In the genomic region with DNA sequence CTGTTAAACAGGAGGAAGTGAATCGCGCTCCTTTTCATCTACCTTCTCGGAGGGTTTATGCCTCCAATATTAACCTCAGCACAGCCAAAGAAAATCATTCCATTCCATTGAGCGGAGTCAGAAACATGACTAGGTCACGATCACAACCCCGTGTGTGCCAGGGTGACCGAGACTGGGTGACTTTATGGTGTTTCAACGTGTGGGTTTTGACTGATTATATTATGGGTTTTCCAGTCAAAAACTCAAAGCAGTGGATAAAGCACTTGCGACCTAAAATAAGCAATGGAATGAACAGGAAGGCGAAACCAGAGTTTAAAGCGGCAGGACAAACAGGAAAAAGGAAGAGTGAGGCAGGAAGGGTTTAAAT, we compare ENCODE assay signal across 6 cellular contexts. TPM values are rescaled to one million over a fixed set of nuclear protein-coding genes. Genes with fewer than 3 reads are reported as not detected.
A peak's percentile ranks its signal among the peaks of the same experiment; 100 is the strongest.
DNase-seq lines count a peak whose midpoint lies in the region; ATAC-seq, FAIRE-seq and TF ChIP-seq lines count a peak whose summit lies in the region.

No MANE protein-coding gene starts in this region.

- H3K27ac ChIP-seq in MM.1S (ENCODE audit: low read length) = no peak overlapping the region
- H3K27ac ChIP-seq in spleen = peak overlapping the region in 7 of 8 donors; percentile 65 to 85 (median 80)

- H3F3A ChIP-seq in MM.1S (ENCODE audit: insufficient read depth, low read length) = no peaks in the 10 kb centered on the region

- H3K36me3 ChIP-seq in MM.1S (replicated peaks; ENCODE audit: insufficient read depth, low read length) (no peaks in the 10 kb centered on the region), endocrine pancreas (ENCODE audit: control insufficient read depth, insufficient read depth, low read length) (no peaks in the 10 kb centered on the region), spleen (no peaks in the 10 kb centered on the region)

- no peak for FAIRE-seq in H54 (lab: Jason Lieb, UNC)

- no peaks in the 10 kb centered on the region for H3K9me2 ChIP-seq in MM.1S (replicated peaks; ENCODE audit: insufficient read depth, low read length)

- no peak overlapping the region; the same call in 1 of the 2 replicates for H3K9ac ChIP-seq in MM.1S (ENCODE audit: low read length)
- peak overlapping the region; percentile 30 for H3K9ac ChIP-seq in endocrine pancreas (ENCODE audit: control insufficient read depth, insufficient read depth, low read length)

- WGBS in spleen, 5 donors = 43 to 52% (median 44%) methylated on average over 11 of the region's 11 CpGs

- no peaks in the 10 kb centered on the region for H3K79me2 ChIP-seq in MM.1S (ENCODE audit: low read length)

- DNase-seq in MM.1S (no peak), spleen (no peak), NCI-H1930 (lab: John Stamatoyannopoulos, UW) (no peak), H54 (ENCODE audit: insufficient read length, low spot score) (no peak)

- H2AFZ ChIP-seq in MM.1S (ENCODE audit: low read length) = peak overlapping the region; percentile 61

- no peaks in the 10 kb centered on the region for H3K9me3 ChIP-seq in MM.1S (replicated peaks; ENCODE audit: insufficient read depth, low read length)
- no peaks in the 10 kb centered on the region for H3K9me3 ChIP-seq in endocrine pancreas (ENCODE audit: control insufficient read depth, low read length)
- H3K9me3 ChIP-seq in spleen = peaks cover 0 to 14% (median 7%) of the 10 kb centered on the region in 8 donors

- no peak for TF ChIP-seq POLR2A in spleen (IDR thresholded peaks at IDR 0.05)
- TF ChIP-seq POLR2A in H54 (IDR thresholded peaks at IDR 0.05; ENCODE audit: low read depth, low read length) = no peak

- ATAC-seq in GM21619 (IDR thresholded peaks at IDR 0.05; ENCODE audit: unreplicated experiment) = no peak

- H3K4me3 ChIP-seq in MM.1S (ENCODE audit: low read length) (peak overlapping the region; percentile 73; the same call in 1 of the 2 replicates), endocrine pancreas (ENCODE audit: control insufficient read depth, insufficient read depth, low read length) (peak overlapping the region; percentile 52), spleen (peak overlapping the region; percentile 48 to 89 (median 68))

- no peaks in the 10 kb centered on the region for H4K20me1 ChIP-seq in MM.1S (ENCODE audit: insufficient read depth, low read length)

- no peak for TF ChIP-seq CTCF in MM.1S (IDR thresholded peaks at IDR 0.05; ENCODE audit: low read length)
- TF ChIP-seq CTCF in spleen (IDR thresholded peaks at IDR 0.05 in 8 of 11, conservative IDR thresholded peaks at IDR 0.05 in 3 of 11) = no peak

- peak overlapping the region; percentile 47; the same call in 1 of the 2 replicates for H3K4me2 ChIP-seq in MM.1S (ENCODE audit: low read depth, low read length)

- no peaks in the 10 kb centered on the region for H3K27me3 ChIP-seq in MM.1S (replicated peaks; ENCODE audit: insufficient read depth, low read length)
- H3K27me3 ChIP-seq in endocrine pancreas (ENCODE audit: control insufficient read depth, insufficient read depth, low read length) = no peaks in the 10 kb centered on the region
- peaks cover 0 to 32% (median 13%) of the 10 kb centered on the region in 7 donors for H3K27me3 ChIP-seq in spleen (replicated peaks in 1 of 7)

- no peaks in the 10 kb centered on the region for H3K4me1 ChIP-seq in MM.1S (ENCODE audit: low read length)
- H3K4me1 ChIP-seq in endocrine pancreas (ENCODE audit: control insufficient read depth, insufficient read depth, low read length) = peaks cover 9% of the 10 kb centered on the region
- peaks cover 6 to 42% (median 28%) of the 10 kb centered on the region in 6 donors for H3K4me1 ChIP-seq in spleen

- intact Hi-C loops in spleen (cut with DNase I; ENCODE audit: low total_unique reads) = no loop called here

RNA-seq across cellular contexts. Expression of gene HSPA2, which starts 1.4 kb away (rescaled TPM):
- 10 to 100 TPM; 15.2 to 53.8 (median 31.4) TPM for total RNA-seq in spleen
- 10 to 100 TPM in 1 of 3 donors, 1 to 10 TPM in 2; 3.9 to 10.8 (median 6.0) TPM for polyA plus RNA-seq in spleen

RNA-seq across cellular contexts. Expression of gene PPP1R36, which starts 10.6 kb away (rescaled TPM):
- total RNA-seq in spleen = 1 to 10 TPM in 2 of 7 donors, under 1 TPM in 3, not detected in 2; 0.30 to 1.1 (median 0.72) TPM
- under 1 TPM; 0.26 to 0.48 (median 0.36) TPM for polyA plus RNA-seq in spleen

RNA-seq across cellular contexts. Expression of gene ZBTB1, which starts 34.6 kb away (rescaled TPM):
- total RNA-seq in spleen = 10 to 100 TPM; 51.7 to 84.2 (median 66.9) TPM
- 10 to 100 TPM; 25.4 to 31.3 (median 27.5) TPM for polyA plus RNA-seq in spleen

RNA-seq across cellular contexts. Expression of gene ZBTB25, which starts 35.5 kb away (rescaled TPM):
- total RNA-seq in spleen = 10 to 100 TPM; 14.7 to 27.5 (median 21.3) TPM
- 1 to 10 TPM; 5.0 to 5.7 (median 5.5) TPM for polyA plus RNA-seq in spleen
